ENCODE assay signal across 19 cellular contexts in the genomic region with DNA sequence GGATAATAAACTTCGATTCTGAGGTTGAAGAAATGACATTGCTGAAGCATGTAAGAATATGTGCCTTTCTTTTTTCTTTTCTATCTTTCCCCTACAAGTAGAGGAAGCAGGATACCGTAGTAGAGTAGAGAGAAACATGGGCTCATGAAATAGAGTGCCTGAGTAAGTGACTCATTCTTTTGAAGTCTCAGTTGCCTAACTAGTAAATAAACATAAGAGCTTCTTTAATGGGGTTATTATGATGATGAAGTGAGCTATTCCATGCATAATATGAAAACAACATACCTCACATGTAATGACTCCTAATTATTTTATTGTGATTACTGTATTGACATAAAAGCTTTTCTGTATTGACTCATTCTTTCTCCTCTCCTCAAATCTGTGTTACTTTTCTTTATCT.
DNase-seq lines count a peak whose midpoint lies in the region; ATAC-seq and TF ChIP-seq lines count a peak whose summit lies in the region.
"Had no signal": no experiment of that assay in that cellular context is flagged by ENCODE, and none has a peak within 500 bp of the region (broad histone marks: within the 10 kb centered on the region; RNA-seq: fewer than 3 reads in every experiment).

No MANE protein-coding gene starts in this region.

- no peaks in the 10 kb centered on the region for H3F3A ChIP-seq in PC-3 (ENCODE audit: low read length, unreplicated experiment)

- H3K36me3 ChIP-seq in breast epithelium (no peaks in the 10 kb centered on the region), PC-3 (ENCODE audit: low read depth, low read length) (no peaks in the 10 kb centered on the region), upper lobe of right lung (no peaks in the 10 kb centered on the region), transverse colon (no peaks in the 10 kb centered on the region)
- H3K36me3 ChIP-seq: BLaER1, MG63 had no signal

- intact Hi-C loops in MCF 10A (cut with micrococcal nuclease): no loop called here
- intact Hi-C loops in breast epithelium (cut with DNase I; ENCODE audit: low total_unique reads): no loop called here
- intact Hi-C loops in PC-3 (cut with micrococcal nuclease): loop anchor here (1.0 kb wide), 1 partner anchor 10 kb away; no protein-coding TSS in a partner anchor
- intact Hi-C loops in upper lobe of right lung (cut with DNase I): no loop called here
- intact Hi-C loops in transverse colon (cut with DNase I; ENCODE audit: low total_unique reads): no loop called here

- H3K27ac Mint-ChIP-seq in MCF 10A (ENCODE audit: low read depth, unreplicated experiment): peak overlapping the region; percentile 7
- H3K27ac Mint-ChIP-seq: CD4-positive, alpha-beta memory T cell had no signal

- H3K27ac ChIP-seq in breast epithelium (no peak overlapping the region), PC-3 (ENCODE audit: low read length) (no peak overlapping the region), upper lobe of right lung (no peak overlapping the region), transverse colon (no peak overlapping the region)
- H3K27ac ChIP-seq: BLaER1 had no signal

- in situ Hi-C loops in transverse colon (cut with MboI; ENCODE audit: low pct_ligation_motif_present in 1 of 4, low pct_unique_long_range_greater_than_20kb in 1 of 4, low sequenced_read_pairs in 3 of 4): no loop called here

- H3K36me3 Mint-ChIP-seq in MCF 10A (ENCODE audit: insufficient read depth, unreplicated experiment): no peaks in the 10 kb centered on the region
- H3K36me3 Mint-ChIP-seq: CD4-positive, alpha-beta memory T cell had no signal

- CTCF ChIA-PET in MCF 10A (lab: Yijun Ruan, JAX): no interaction called here
- CTCF ChIA-PET in PC-3 (lab: Charles Lee): no interaction called here

- no peak overlapping the region for H3K4me3 Mint-ChIP-seq in MCF 10A (ENCODE audit: unreplicated experiment)
- H3K4me3 Mint-ChIP-seq: CD4-positive, alpha-beta memory T cell had no signal

- 17 to 49% methylated on average over 2 of the region's 2 CpGs for WGBS in transverse colon (ENCODE audit: low coverage in 1 of 2), 2 donors

- no peaks in the 10 kb centered on the region for H4K20me1 ChIP-seq in PC-3 (ENCODE audit: low read length)
- H4K20me1 ChIP-seq: BLaER1 had no signal

- no peak for TF ChIP-seq EP300 in transverse colon (IDR thresholded peaks at IDR 0.05; ENCODE audit: low read depth)

- no peaks in the 10 kb centered on the region for H3K79me2 ChIP-seq in PC-3 (ENCODE audit: low read length)

- no peak overlapping the region for H3K4me2 ChIP-seq in PC-3 (ENCODE audit: low read length)
- H3K4me2 ChIP-seq: BLaER1 had no signal

- H3K27me3 ChIP-seq in breast epithelium (no peaks in the 10 kb centered on the region), PC-3 (ENCODE audit: low read length) (no peaks in the 10 kb centered on the region), upper lobe of right lung (no peaks in the 10 kb centered on the region), transverse colon (no peaks in the 10 kb centered on the region)
- H3K27me3 ChIP-seq: BLaER1, MG63 had no signal

- POLR2A ChIA-PET in MCF 10A (lab: Yijun Ruan, JAX): no interaction called here
- POLR2A ChIA-PET in PC-3 (lab: Charles Lee; ENCODE audit: unreplicated experiment): no interaction called here

- H3K9me3 Mint-ChIP-seq in MCF 10A (ENCODE audit: unreplicated experiment): no peaks in the 10 kb centered on the region

- no peak overlapping the region for H3K9ac ChIP-seq in PC-3 (ENCODE audit: low read length)
- H3K9ac ChIP-seq: BLaER1 had no signal

- H3K9me3 ChIP-seq in breast epithelium (no peaks in the 10 kb centered on the region), PC-3 (ENCODE audit: low read length) (no peaks in the 10 kb centered on the region), upper lobe of right lung (no peaks in the 10 kb centered on the region), transverse colon (no peaks in the 10 kb centered on the region)
- H3K9me3 ChIP-seq: BLaER1, MG63 had no signal

- no peaks in the 10 kb centered on the region for H3K9me2 ChIP-seq in PC-3 (replicated peaks; ENCODE audit: low read length)

- peak; percentile 46 for DNase-seq in MCF 10A (ENCODE audit: unreplicated experiment)
- no peak for DNase-seq in breast epithelium (ENCODE audit: low spot score in 2 of 2)
- peak; percentile 8 for DNase-seq in HT1080 (ENCODE audit: low read depth)
- DNase-seq in PC-3: peak; percentile 67
- DNase-seq in upper lobe of right lung: no peak
- no peak for DNase-seq in transverse colon
- DNase-seq in stimulated activated CD4-positive, alpha-beta T cell treated with anti-CD3 and anti-CD28 coated beads, Interleukin-2, amount 100 ng/mL, for 48 hours: no peak
- DNase-seq: CD4-positive, alpha-beta memory T cell; DND-41; IMR-90; MG63; NCI-H1048; NCI-H187; NCI-H2171; NCI-H774; Right ventricle myocardium superior; T-helper 1 cell had no signal

- TF ChIP-seq CTCF in MCF 10A (IDR thresholded peaks at IDR 0.05; ENCODE audit: unreplicated experiment) (no peak), breast epithelium (IDR thresholded peaks at IDR 0.05) (no peak), PC-3 (conservative IDR thresholded peaks at IDR 0.05; ENCODE audit: low read depth, low read length) (no peak), upper lobe of right lung (IDR thresholded peaks at IDR 0.05) (no peak), transverse colon (IDR thresholded peaks at IDR 0.05) (no peak)

- H3K4me3 ChIP-seq in breast epithelium: no peak overlapping the region
- no peak overlapping the region for H3K4me3 ChIP-seq in PC-3 (ENCODE audit: low read length)
- no peak overlapping the region for H3K4me3 ChIP-seq in upper lobe of right lung
- no peak overlapping the region for H3K4me3 ChIP-seq in transverse colon
- H3K4me3 ChIP-seq: BLaER1, MG63 had no signal

- H3K27me3 Mint-ChIP-seq in MCF 10A (ENCODE audit: insufficient read depth, unreplicated experiment): no peaks in the 10 kb centered on the region
- H3K27me3 Mint-ChIP-seq: CD4-positive, alpha-beta memory T cell had no signal

- H3K4me1 ChIP-seq in breast epithelium (no peaks in the 10 kb centered on the region), PC-3 (ENCODE audit: insufficient read depth, low read length) (no peaks in the 10 kb centered on the region), upper lobe of right lung (no peaks in the 10 kb centered on the region), transverse colon (no peaks in the 10 kb centered on the region)
- H3K4me1 ChIP-seq: BLaER1 had no signal

- peaks cover 7% of the 10 kb centered on the region for H3K4me1 Mint-ChIP-seq in MCF 10A (ENCODE audit: insufficient read depth, unreplicated experiment)
- H3K4me1 Mint-ChIP-seq: CD4-positive, alpha-beta memory T cell had no signal

- H2AFZ ChIP-seq in PC-3 (ENCODE audit: low read length): no peak overlapping the region

- BruUV-seq in MCF 10A (replicated peaks; lab: Mats Ljungman, UMichigan) (no TSS peak), PC-3 (replicated peaks; lab: Mats Ljungman, UMichigan) (no TSS peak)

- ATAC-seq in PC-3 (peak; percentile 99), upper lobe of right lung (peak; percentile 24), HG03469 (IDR thresholded peaks at IDR 0.05; ENCODE audit: unreplicated experiment) (no peak)

- no peak for TF ChIP-seq POLR2A in breast epithelium (IDR thresholded peaks at IDR 0.05)
- TF ChIP-seq POLR2A in transverse colon (IDR thresholded peaks at IDR 0.05): no peak

Comparison
In these comparisons a context has a peak if more than half of its experiments do, and no peak if none do; other contexts are left out.
1. DNase-seq: peak in MCF 10A (single experiment), HT1080 (single experiment) and PC-3 (single experiment); none in breast epithelium (0 of 2), upper lobe of right lung (single experiment), transverse colon (single experiment) and stimulated activated CD4-positive, alpha-beta T cell treated with anti-CD3 and anti-CD28 coated beads, Interleukin-2, amount 100 ng/mL, for 48 hours (0 of 2).